21 cellular contexts compared by ENCODE assay signal in the genomic region with DNA sequence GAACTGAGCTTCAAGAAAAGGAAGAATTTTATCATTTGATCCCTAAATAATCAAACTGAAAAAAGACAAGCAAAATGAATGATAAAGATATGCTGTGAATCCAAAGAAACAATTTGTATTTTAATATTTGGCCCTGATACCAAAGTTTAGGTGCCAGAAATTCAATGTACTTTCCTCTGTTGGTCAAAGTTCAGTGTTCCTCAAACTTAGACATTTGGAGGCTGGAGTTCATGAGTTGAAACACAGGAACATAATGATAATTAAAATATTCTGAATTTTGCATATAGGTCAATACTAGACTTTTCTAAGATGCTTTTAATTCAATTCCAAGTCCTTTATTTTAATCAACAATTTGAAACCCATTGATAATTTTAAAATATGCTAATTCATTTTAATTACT.
"Had no signal": no experiment of that assay in that cellular context is flagged by ENCODE, and none has a peak within 500 bp of the region (broad histone marks: within the 10 kb centered on the region; RNA-seq: fewer than 3 reads in every experiment).

No MANE protein-coding gene starts in this region.

- H3K36me3 ChIP-seq: esophagus muscularis mucosa, gastroesophageal sphincter, heart left ventricle, left ventricle myocardium inferior had no signal

- H3K27ac ChIP-seq: coronary artery, dorsolateral prefrontal cortex, esophagus muscularis mucosa, foreskin keratinocyte, gastroesophageal sphincter, heart left ventricle, left ventricle myocardium inferior had no signal

- H3K27me3 ChIP-seq: dorsolateral prefrontal cortex, esophagus muscularis mucosa, foreskin keratinocyte, gastroesophageal sphincter, heart left ventricle had no signal

- H3K9me3 ChIP-seq: esophagus muscularis mucosa, gastroesophageal sphincter had no signal

- DNase-seq: dermis blood vessel endothelial cell; dorsolateral prefrontal cortex; effector CD4-positive, alpha-beta T cell; effector memory CD4-positive, alpha-beta T cell; foreskin keratinocyte; heart left ventricle; hippocampal formation; left cardiac atrium; left ventricle myocardium inferior; mammary epithelial cell; mesendoderm; midbrain; naive thymus-derived CD4-positive, alpha-beta T cell had no signal

- H3K4me1 Mint-ChIP-seq: memory B cell; naive thymus-derived CD4-positive, alpha-beta T cell had no signal

- H3K4me3 Mint-ChIP-seq: memory B cell; naive thymus-derived CD4-positive, alpha-beta T cell had no signal

- FAIRE-seq: endothelial cell of umbilical vein, islet of Langerhans, keratinocyte had no signal

- H3K4me1 ChIP-seq: foreskin keratinocyte, gastroesophageal sphincter had no signal

- H3K36me3 Mint-ChIP-seq: memory B cell; naive thymus-derived CD4-positive, alpha-beta T cell had no signal

- H3K27ac Mint-ChIP-seq: memory B cell; naive thymus-derived CD4-positive, alpha-beta T cell had no signal

- H3K27me3 Mint-ChIP-seq: memory B cell; naive thymus-derived CD4-positive, alpha-beta T cell had no signal

- H3K4me3 ChIP-seq: coronary artery, dorsolateral prefrontal cortex, esophagus muscularis mucosa, gastroesophageal sphincter, heart left ventricle, left ventricle myocardium inferior, lung had no signal

- ATAC-seq: foreskin keratinocyte; gastroesophageal sphincter; heart left ventricle; left cardiac atrium; naive thymus-derived CD4-positive, alpha-beta T cell had no signal
